8 cellular contexts compared by ENCODE assay signal in genomic region chr4:8427262-8427661, GRCh38. TPM values are rescaled to one million over a fixed set of nuclear protein-coding genes. Genes with fewer than 3 reads are reported as not detected.
DNase-seq lines count a peak whose midpoint lies in the region; TF ChIP-seq lines count a peak whose summit lies in the region.

No MANE protein-coding gene starts in this region.

- peak overlapping the region; percentile 48 for H3K9ac ChIP-seq in endocrine pancreas (ENCODE audit: control insufficient read depth, insufficient read depth, low read length)

- intact Hi-C loops in CD4-positive, alpha-beta memory T cell (cut with micrococcal nuclease): loop anchor here (10.0 kb wide), 1 partner anchor 272 kb away; the partner anchor contains the start of gene ABLIM2

- no peaks in the 10 kb centered on the region for H3K9me3 ChIP-seq in CD4-positive, alpha-beta memory T cell (ENCODE audit: control insufficient read depth in 1 of 2, low read length in 2 of 2)
- H3K9me3 ChIP-seq in endocrine pancreas (ENCODE audit: control insufficient read depth, low read length): no peaks in the 10 kb centered on the region

- TF ChIP-seq CTCF in NB4 (IDR thresholded peaks at IDR 0.05; ENCODE audit: low read depth, low read length) (no peak), osteocyte (IDR thresholded peaks at IDR 0.05) (no peak)

- no peak for DNase-seq in CD4-positive, alpha-beta memory T cell
- no peak for DNase-seq in NB4 (ENCODE audit: low read depth)
- no peak for DNase-seq in osteocyte (ENCODE audit: extremely low spot score, unreplicated experiment)
- DNase-seq in NK-92 (lab: John Stamatoyannopoulos, UW; ENCODE audit: unreplicated experiment): no peak
- DNase-seq in kidney glomerular epithelial cell (lab: John Stamatoyannopoulos, UW): no peak
- no peak for DNase-seq in germinal center (ENCODE audit: low spot score)
- DNase-seq in DMS153 (lab: John Stamatoyannopoulos, UW): no peak

- peak overlapping the region; percentile 93 to 98 (median 96) for H3K4me3 Mint-ChIP-seq in CD4-positive, alpha-beta memory T cell
- H3K4me3 Mint-ChIP-seq in osteocyte (ENCODE audit: unreplicated experiment): peak overlapping the region; percentile 96

- POLR2A ChIA-PET in CD4-positive, alpha-beta memory T cell (lab: Charles Lee; ENCODE audit: partially characterized antibody): interaction anchor here (1.0 to 3.1 kb wide), 5 partner anchors 7 to 269 kb away, joined by 3 to 35 read pairs (median 4); partner anchors contain the start of genes ABLIM2, ACOX3 and TRMT44

- H3K27ac ChIP-seq in CD4-positive, alpha-beta memory T cell (ENCODE audit: low read depth, low read length): no peak overlapping the region

- H3K9me3 Mint-ChIP-seq in CD4-positive, alpha-beta memory T cell: peaks cover 0 to 3% (median 0%) of the 10 kb centered on the region in 8 donors
- no peaks in the 10 kb centered on the region for H3K9me3 Mint-ChIP-seq in osteocyte (ENCODE audit: unreplicated experiment)

- H3K4me3 ChIP-seq in CD4-positive, alpha-beta memory T cell (ENCODE audit: low read length in 2 of 2): peak overlapping the region in 1 of 2 donors; percentile 87
- H3K4me3 ChIP-seq in NB4 (ENCODE audit: low read depth, low read length): peak overlapping the region; percentile 84
- peak overlapping the region; percentile 37 for H3K4me3 ChIP-seq in endocrine pancreas (ENCODE audit: control insufficient read depth, insufficient read depth, low read length)

- H3K36me3 Mint-ChIP-seq in CD4-positive, alpha-beta memory T cell: peaks cover 0 to 9% of the 10 kb centered on the region in 2 donors
- H3K36me3 Mint-ChIP-seq in osteocyte (ENCODE audit: unreplicated experiment): peaks cover 4% of the 10 kb centered on the region

- no peaks in the 10 kb centered on the region for H3K27me3 Mint-ChIP-seq in CD4-positive, alpha-beta memory T cell
- no peaks in the 10 kb centered on the region for H3K27me3 Mint-ChIP-seq in osteocyte (ENCODE audit: unreplicated experiment)

- no peak for TF ChIP-seq POLR2A in NB4 (IDR thresholded peaks at IDR 0.05; ENCODE audit: extremely low read depth, insufficient read length)

- H3K27ac Mint-ChIP-seq in CD4-positive, alpha-beta memory T cell: peak overlapping the region in 6 of 7 donors; percentile 8 to 96 (median 62)
- no peak overlapping the region for H3K27ac Mint-ChIP-seq in osteocyte (ENCODE audit: unreplicated experiment)

- H3K27me3 ChIP-seq in CD4-positive, alpha-beta memory T cell (ENCODE audit: insufficient read depth, low read length): no peaks in the 10 kb centered on the region
- no peaks in the 10 kb centered on the region for H3K27me3 ChIP-seq in endocrine pancreas (ENCODE audit: control insufficient read depth, insufficient read depth, low read length)

- H3K4me1 ChIP-seq in CD4-positive, alpha-beta memory T cell (ENCODE audit: insufficient read depth, low read length): peaks cover 22% of the 10 kb centered on the region
- no peaks in the 10 kb centered on the region for H3K4me1 ChIP-seq in endocrine pancreas (ENCODE audit: control insufficient read depth, insufficient read depth, low read length)

- H3K4me1 Mint-ChIP-seq in CD4-positive, alpha-beta memory T cell: peaks cover 17 to 44% (median 26%) of the 10 kb centered on the region in 4 donors
- H3K4me1 Mint-ChIP-seq in osteocyte (ENCODE audit: unreplicated experiment): peaks cover 18% of the 10 kb centered on the region

- CTCF ChIA-PET in CD4-positive, alpha-beta memory T cell (lab: Charles Lee; ENCODE audit: partially characterized antibody): interaction anchor here (1.0 to 3.7 kb wide), 2 partner anchors 10 to 13 kb away, joined by 3 to 10 read pairs; partner anchors contain the start of genes ACOX3 and TRMT44

- H3K36me3 ChIP-seq in CD4-positive, alpha-beta memory T cell (ENCODE audit: insufficient read depth, low read length): no peaks in the 10 kb centered on the region
- H3K36me3 ChIP-seq in endocrine pancreas (ENCODE audit: control insufficient read depth, insufficient read depth, low read length): no peaks in the 10 kb centered on the region

RNA-seq across cellular contexts. Expression of gene ACOX3, which starts 13.3 kb away (rescaled TPM):
- 10 to 100 TPM; 16.3 to 17.3 TPM for total RNA-seq in CD4-positive, alpha-beta memory T cell
- 10 to 100 TPM; 13.3 to 16.5 TPM for polyA plus RNA-seq in CD4-positive, alpha-beta memory T cell
- 25.2 and 25.9 TPM in 2 replicates for total RNA-seq in osteocyte

RNA-seq across cellular contexts. Expression of gene TRMT44, which starts 13.3 kb away (rescaled TPM):
- 10 to 100 TPM; 29.6 to 33.0 TPM for total RNA-seq in CD4-positive, alpha-beta memory T cell
- polyA plus RNA-seq in CD4-positive, alpha-beta memory T cell: 10 to 100 TPM in 1 of 2 donors, 1 to 10 TPM in 1; 4.3 to 11.7 TPM
- total RNA-seq in osteocyte: 20.4 and 24.5 TPM in 2 replicates
